Comparison of ENCODE assay signal across 1 cellular context in genomic region chr12:9813821-9814798, GRCh38.
TF ChIP-seq lines count a peak whose summit lies in the region.

No MANE protein-coding gene starts in this region.

TF ChIP-seq in GM12878, 131 proteins besides CTCF, POLR2A, EP300 and RAD21 (continued from another document):
- TF ChIP-seq NKRF (conservative IDR thresholded peaks at IDR 0.05), result no peak
- no peak for TF ChIP-seq ZNF384 (IDR thresholded peaks at IDR 0.05; ENCODE audit: borderline replicate concordance, low read depth, low read length)
- TF ChIP-seq RFX5 (IDR thresholded peaks at IDR 0.05; ENCODE audit: low read depth, low read length), result no peak
- no peak for TF ChIP-seq GABPA (IDR thresholded peaks at IDR 0.05; ENCODE audit: low read depth)
- TF ChIP-seq JUND (IDR thresholded peaks at IDR 0.05; ENCODE audit: low read depth, low read length), result no peak
- no peak for TF ChIP-seq MEF2B (IDR thresholded peaks at IDR 0.05; ENCODE audit: partially characterized antibody, poor library complexity, severe bottlenecking)
- TF ChIP-seq ZBTB11 (CRISPR knock-in tag; IDR thresholded peaks at IDR 0.05), result no peak
